In genomic region chr5:54667136-54667535, GRCh38 we compare ENCODE assay signal across 27 cellular contexts.
"Had no signal": no experiment of that assay in that cellular context is flagged by ENCODE, and none has a peak within 500 bp of the region (broad histone marks: within the 10 kb centered on the region; RNA-seq: fewer than 3 reads in every experiment).

No MANE protein-coding gene starts in this region.

- DNase-seq: hypothalamus; left colon; left lung; lower lobe of right lung; mammary epithelial cell; mesenchymal stem cell; naive thymus-derived CD8-positive, alpha-beta T cell; nucleus accumbens; pancreas; posterior cingulate gyrus; retina; right cardiac atrium; sigmoid colon; stimulated activated CD4-positive, alpha-beta T cell treated with anti-CD3 and anti-CD28 coated beads, Interleukin-1b, Interleukin-23, amount 100 ng/mL, for 48 hours; stimulated activated CD4-positive, alpha-beta T cell treated with anti-CD3 and anti-CD28 coated beads, Interleukin-2, amount 100 ng/mL, for 48 hours; stimulated activated CD4-positive, alpha-beta T cell treated with anti-CD3 and anti-CD28 coated beads, Interleukin-4, amount 100 ng/mL, for 4 hours; stimulated activated CD8-positive, alpha-beta memory T cell treated with anti-CD3 and anti-CD28 coated beads, Interleukin-4, amount 100 ng/mL, for 48 hours; stimulated activated naive CD4-positive, alpha-beta T cell treated with Interleukin-2 at 50 U/mL for 16 hours; stimulated activated naive CD8-positive, alpha-beta T cell treated with anti-CD3 and anti-CD28 coated beads, Interleukin-15, amount 100 ng/mL, for 72 hours; substantia nigra; transverse colon; upper lobe of left lung had no signal

- FAIRE-seq: keratinocyte, pancreas had no signal

- H3K4me3 ChIP-seq: left lung, lower lobe of right lung, pancreas, prostate gland, sigmoid colon, smooth muscle cell, transverse colon, upper lobe of left lung, vagina had no signal

- ATAC-seq: left colon; left lung; lower lobe of right lung; naive thymus-derived CD8-positive, alpha-beta T cell; pancreas; right cardiac atrium; stimulated activated memory B cell treated with anti-CD40 and anti-IgM and Interleukin-4, amounts not matched to agents 10 μg/mL and 1 μg/mL and 100 μg/mL, for 72 hours; stimulated activated naive CD8-positive, alpha-beta T cell treated with anti-CD3 and anti-CD28 coated beads, Interleukin-15, amount 100 ng/mL, for 72 hours had no signal
